Comparison of ENCODE assay signal across 1 cellular context in genomic region chr1:88302843-88303486, GRCh38.
TF ChIP-seq lines count a peak whose summit lies in the region.

No MANE protein-coding gene starts in this region.

TF ChIP-seq in H1, 55 proteins besides CTCF, POLR2A, EP300 and RAD21 (continued from another document):
- TF ChIP-seq E2F6 (IDR thresholded peaks at IDR 0.05) = no peak
- no peak for TF ChIP-seq CBX5 (IDR thresholded peaks at IDR 0.05; ENCODE audit: low read depth, low read length)
